17 cellular contexts compared by ENCODE assay signal in genomic region chr3:46664188-46664970, GRCh38. TPM values are rescaled to one million over a fixed set of nuclear protein-coding genes. Genes with fewer than 3 reads are reported as not detected.
A peak's percentile ranks its signal among the peaks of the same experiment; 100 is the strongest.
DNase-seq lines count a peak whose midpoint lies in the region; ATAC-seq and TF ChIP-seq lines count a peak whose summit lies in the region.
"Had no signal": no experiment of that assay in that cellular context is flagged by ENCODE, and none has a peak within 500 bp of the region (broad histone marks: within the 10 kb centered on the region; RNA-seq: fewer than 3 reads in every experiment).

No MANE protein-coding gene starts in this region.

- H3K9me3 ChIP-seq in SK-N-SH (no peaks in the 10 kb centered on the region), osteoblast (ENCODE audit: low read depth, low read length) (no peaks in the 10 kb centered on the region)
- H3K9me3 ChIP-seq: vagina had no signal

- peaks cover 2% of the 10 kb centered on the region for H3K27me3 Mint-ChIP-seq in brain
- no peaks in the 10 kb centered on the region for H3K27me3 Mint-ChIP-seq in activated naive CD4-positive, alpha-beta T cell treated with anti-CD3 and anti-CD28 coated beads for 36 hours (ENCODE audit: low read depth)

- H3K4me2 ChIP-seq in SK-N-SH: no peak overlapping the region
- no peak overlapping the region for H3K4me2 ChIP-seq in osteoblast (ENCODE audit: insufficient read depth, low read length)

- WGBS in SK-N-SH (ENCODE audit: low lambda C conversion rate): 51% methylated on average over 3 of the region's 6 CpGs

- DNase-seq in SK-N-SH: peak; percentile 4
- DNase-seq in osteoblast (ENCODE audit: insufficient read length, low spot score, missing footprints): peak; percentile 64
- no peak for DNase-seq in activated naive CD4-positive, alpha-beta T cell treated with anti-CD3 and anti-CD28 coated beads for 36 hours
- DNase-seq in DMS 273 (lab: John Stamatoyannopoulos, UW; ENCODE audit: unreplicated experiment): no peak
- DNase-seq: activated naive CD4-positive, alpha-beta T cell; brain microvascular endothelial cell; effector CD4-positive, alpha-beta T cell; NCI-H1436; NCI-H226 had no signal

- TF ChIP-seq RAD21 in SK-N-SH (IDR thresholded peaks at IDR 0.05; ENCODE audit: low read length): no peak

- H3K79me2 ChIP-seq in SK-N-SH (ENCODE audit: insufficient read depth): no peaks in the 10 kb centered on the region
- H3K79me2 ChIP-seq in osteoblast (ENCODE audit: insufficient read depth, low read length): no peaks in the 10 kb centered on the region

- no peaks in the 10 kb centered on the region for H3K9me3 Mint-ChIP-seq in brain
- no peaks in the 10 kb centered on the region for H3K9me3 Mint-ChIP-seq in activated naive CD4-positive, alpha-beta T cell treated with anti-CD3 and anti-CD28 coated beads for 36 hours
- H3K9me3 Mint-ChIP-seq: stimulated activated effector memory CD8-positive, alpha-beta T cell treated with anti-CD3 and anti-CD28 coated beads, Interleukin-12 subunit alpha, Interleukin-12 subunit beta, amount 100 ng/mL, for 72 hours had no signal

- no peaks in the 10 kb centered on the region for H3F3A ChIP-seq in SK-N-SH (replicated peaks; ENCODE audit: insufficient read depth)

- H3K36me3 Mint-ChIP-seq in brain: no peaks in the 10 kb centered on the region
- H3K36me3 Mint-ChIP-seq in activated naive CD4-positive, alpha-beta T cell treated with anti-CD3 and anti-CD28 coated beads for 36 hours (ENCODE audit: low read depth): no peaks in the 10 kb centered on the region
- H3K36me3 Mint-ChIP-seq: stimulated activated effector memory CD8-positive, alpha-beta T cell treated with anti-CD3 and anti-CD28 coated beads, Interleukin-12 subunit alpha, Interleukin-12 subunit beta, amount 100 ng/mL, for 72 hours had no signal

- H3K27ac ChIP-seq in SK-N-SH (ENCODE audit: low read depth in 2 of 2, low read length in 1 of 2): peak overlapping the region in 1 of 2 experiments; percentile 16; a peak in 1 of 4 replicates
- H3K27ac ChIP-seq in osteoblast (ENCODE audit: low read depth, low read length): no peak overlapping the region
- H3K27ac ChIP-seq: brain microvascular endothelial cell, vagina had no signal

- H3K27me3 ChIP-seq in SK-N-SH (ENCODE audit: insufficient read depth) (no peaks in the 10 kb centered on the region), osteoblast (ENCODE audit: insufficient read depth, low read length) (peaks cover 6% of the 10 kb centered on the region)
- H3K27me3 ChIP-seq: vagina had no signal

- POLR2A ChIA-PET in SK-N-SH (lab: Yijun Ruan, JAX): interaction anchor here (0.9 kb wide), 1 partner anchor 38 kb away, joined by 3 read pairs; no protein-coding TSS in a partner anchor

- H3K4me1 ChIP-seq in SK-N-SH (ENCODE audit: control insufficient read depth in 1 of 2, insufficient read depth in 2 of 2, low read depth in 1 of 2, low read length in 1 of 2) (peaks cover 0 to 70% of the 10 kb centered on the region in 2 experiments; a peak in 1 of 4 replicates), osteoblast (ENCODE audit: insufficient read depth, low read length) (peaks cover 7% of the 10 kb centered on the region)

- H3K9ac ChIP-seq in SK-N-SH: no peak overlapping the region

- H4K20me1 ChIP-seq in SK-N-SH (ENCODE audit: insufficient read depth) (no peaks in the 10 kb centered on the region), osteoblast (ENCODE audit: insufficient read depth, low read length) (no peaks in the 10 kb centered on the region)

- no peak overlapping the region for H3K4me3 ChIP-seq in SK-N-SH (ENCODE audit: low read depth in 2 of 2, low read length in 1 of 2)
- H3K4me3 ChIP-seq in osteoblast (ENCODE audit: insufficient read depth, low read length): no peak overlapping the region
- H3K4me3 ChIP-seq: vagina had no signal

- H3K27ac Mint-ChIP-seq in brain: peak overlapping the region in 3 of 5 experiments; percentile 59 to 97 (median 67)
- H3K27ac Mint-ChIP-seq in activated naive CD4-positive, alpha-beta T cell treated with anti-CD3 and anti-CD28 coated beads for 36 hours: no peak overlapping the region
- H3K27ac Mint-ChIP-seq: stimulated activated effector memory CD8-positive, alpha-beta T cell treated with anti-CD3 and anti-CD28 coated beads, Interleukin-12 subunit alpha, Interleukin-12 subunit beta, amount 100 ng/mL, for 72 hours had no signal

- no peak overlapping the region for H3K4me3 Mint-ChIP-seq in brain
- H3K4me3 Mint-ChIP-seq in activated naive CD4-positive, alpha-beta T cell treated with anti-CD3 and anti-CD28 coated beads for 36 hours: no peak overlapping the region
- H3K4me3 Mint-ChIP-seq: stimulated activated effector memory CD8-positive, alpha-beta T cell treated with anti-CD3 and anti-CD28 coated beads, Interleukin-12 subunit alpha, Interleukin-12 subunit beta, amount 100 ng/mL, for 72 hours had no signal

- H3K36me3 ChIP-seq in SK-N-SH (replicated peaks in 1 of 2; ENCODE audit: control insufficient read depth in 1 of 2, insufficient read depth in 2 of 2, low read length in 1 of 2) (no peaks in the 10 kb centered on the region), osteoblast (ENCODE audit: insufficient read depth, low read length) (no peaks in the 10 kb centered on the region)
- H3K36me3 ChIP-seq: brain microvascular endothelial cell, vagina had no signal

- H3K9me2 ChIP-seq in SK-N-SH: no peaks in the 10 kb centered on the region

- TF ChIP-seq CTCF in SK-N-SH (IDR thresholded peaks at IDR 0.05) (no peak), brain (conservative IDR thresholded peaks at IDR 0.05) (no peak), osteoblast (IDR thresholded peaks at IDR 0.05; ENCODE audit: extremely low read depth, low read depth, low read length) (no peak)

- no peak for TF ChIP-seq EP300 in SK-N-SH (IDR thresholded peaks at IDR 0.05; ENCODE audit: borderline replicate concordance in 1 of 2, low read depth in 1 of 2, low read length in 1 of 2)

- H3K4me1 Mint-ChIP-seq in brain: peaks cover 54% of the 10 kb centered on the region
- H3K4me1 Mint-ChIP-seq in activated naive CD4-positive, alpha-beta T cell treated with anti-CD3 and anti-CD28 coated beads for 36 hours (ENCODE audit: low read depth): no peaks in the 10 kb centered on the region
- H3K4me1 Mint-ChIP-seq: stimulated activated effector memory CD8-positive, alpha-beta T cell treated with anti-CD3 and anti-CD28 coated beads, Interleukin-12 subunit alpha, Interleukin-12 subunit beta, amount 100 ng/mL, for 72 hours had no signal

- ATAC-seq in SK-N-SH treated with all-trans-retinoic acid at 6 μM for 48 hours: no peak
- ATAC-seq: stimulated activated effector memory CD8-positive, alpha-beta T cell treated with anti-CD3 and anti-CD28 coated beads, Interleukin-12 subunit alpha, Interleukin-12 subunit beta, amount 100 ng/mL, for 72 hours had no signal

- intact Hi-C loops in activated naive CD4-positive, alpha-beta T cell treated with anti-CD3 and anti-CD28 coated beads for 36 hours (cut with micrococcal nuclease): no loop called here

- CTCF ChIA-PET in SK-N-SH (lab: Yijun Ruan, JAX): interaction anchor here (0.9 to 5.1 kb wide), 13 partner anchors 10 to 335 kb away, joined by 3 to 54 read pairs (median 6); partner anchors contain the start of genes ALS2CL and TMIE
- CTCF ChIA-PET in activated naive CD4-positive, alpha-beta T cell treated with anti-CD3 and anti-CD28 coated beads for 36 hours (lab: Charles Lee): interaction anchor here (1.4 kb wide), 1 partner anchor 35 kb away, joined by 4 read pairs; no protein-coding TSS in a partner anchor

- H2AFZ ChIP-seq in SK-N-SH (ENCODE audit: low read depth): no peak overlapping the region
- H2AFZ ChIP-seq in osteoblast (ENCODE audit: low read length): no peak overlapping the region

TF ChIP-seq in SK-N-SH, 30 proteins besides CTCF, POLR2A, EP300 and RAD21 (continues in another document):
- TF ChIP-seq JUND (IDR thresholded peaks at IDR 0.05): no peak
- TF ChIP-seq SIN3A (IDR thresholded peaks at IDR 0.05; ENCODE audit: borderline replicate concordance, low read depth, low read length): no peak
- no peak for TF ChIP-seq TEAD4 (IDR thresholded peaks at IDR 0.05; ENCODE audit: borderline replicate concordance, insufficient read depth)
- no peak for TF ChIP-seq YY1 (IDR thresholded peaks at IDR 0.05; ENCODE audit: low read depth)
- TF ChIP-seq SMC3 (IDR thresholded peaks at IDR 0.05; ENCODE audit: low read depth, low read length): no peak

TF ChIP-seq in SK-N-SH treated with all-trans-retinoic acid at 6 μM for 48 hours, 23 proteins besides CTCF, POLR2A, EP300 and RAD21 (continues in another document):
- no peak for TF ChIP-seq CSDC2 (CRISPR knock-in tag; IDR thresholded peaks at IDR 0.05)

RNA-seq across cellular contexts. Expression of gene ALS2CL, which starts 29.1 kb away (rescaled TPM):
- polyA plus RNA-seq in SK-N-SH (2012; rRNA removed): 0.18 and 0.58 TPM in 2 replicates
- polyA plus RNA-seq in SK-N-SH (2012; cell fraction: cytosol; rRNA removed): 0.03 and 0.10 TPM in 2 replicates
- 1.2 and 1.5 TPM in 2 replicates for polyA plus RNA-seq in SK-N-SH (2012; cell fraction: nucleus; rRNA removed)
- 0.39 TPM for polyA plus RNA-seq in brain (ENCODE audit: insufficient read depth, low read depth, low replicate concordance)
- 1.1 and 1.8 TPM in 2 replicates for total RNA-seq in osteoblast
- 1 to 10 TPM; 5.1 TPM for total RNA-seq in activated naive CD4-positive, alpha-beta T cell treated with anti-CD3 and anti-CD28 coated beads for 36 hours

RNA-seq across cellular contexts. Expression of gene TMIE, which starts 36.8 kb away (rescaled TPM):
- polyA plus RNA-seq in SK-N-SH (2012; rRNA removed) (0.03 and 0.10 TPM in 2 replicates), brain (ENCODE audit: insufficient read depth, low read depth, low replicate concordance) (2.1 TPM)
- polyA plus RNA-seq in SK-N-SH (2012; cell fraction: cytosol; rRNA removed): 0.05 TPM in 2 replicates
- polyA plus RNA-seq in SK-N-SH (2012; cell fraction: nucleus; rRNA removed): 0.04 and 0.06 TPM in 2 replicates
- under 0.01 TPM in 2 replicates for total RNA-seq in osteoblast
- 1 to 10 TPM; 1.2 to 1.5 TPM for total RNA-seq in activated naive CD4-positive, alpha-beta T cell treated with anti-CD3 and anti-CD28 coated beads for 36 hours
- total RNA-seq: A172 had no signal
- polyA plus RNA-seq: neural cell had no signal

RNA-seq across cellular contexts. Expression of gene FAM240A, which starts 52.1 kb away (rescaled TPM):
- polyA plus RNA-seq in SK-N-SH (2012; rRNA removed) (not detected in 2 replicates), brain (ENCODE audit: insufficient read depth, low read depth, low replicate concordance) (not detected)
- polyA plus RNA-seq in SK-N-SH (2012; cell fraction: cytosol; rRNA removed): not detected in 2 replicates
- polyA plus RNA-seq in SK-N-SH (2012; cell fraction: nucleus; rRNA removed): not detected in 2 replicates
- total RNA-seq in osteoblast: under 0.01 and 0.36 TPM in 2 replicates
- total RNA-seq in activated naive CD4-positive, alpha-beta T cell treated with anti-CD3 and anti-CD28 coated beads for 36 hours: not detected
- total RNA-seq: A172, lung microvascular endothelial cell, SK-MEL-5, vagina had no signal
- polyA plus RNA-seq: neural cell had no signal

RNA-seq across cellular contexts. Expression of gene PRSS50, which starts 53.3 kb away (rescaled TPM):
- polyA plus RNA-seq in SK-N-SH (2012; rRNA removed) (not detected in 2 replicates), brain (ENCODE audit: insufficient read depth, low read depth, low replicate concordance) (not detected)
- polyA plus RNA-seq in SK-N-SH (2012; cell fraction: cytosol; rRNA removed): 0.01 TPM in 1 of 2 replicates, not detected in the other
- polyA plus RNA-seq in SK-N-SH (2012; cell fraction: nucleus; rRNA removed): 0.18 and 0.32 TPM in 2 replicates
- total RNA-seq in osteoblast: not detected in 2 replicates
- total RNA-seq in activated naive CD4-positive, alpha-beta T cell treated with anti-CD3 and anti-CD28 coated beads for 36 hours: not detected
- total RNA-seq: A172, lung microvascular endothelial cell, SK-MEL-5, vagina had no signal
- polyA plus RNA-seq: neural cell had no signal

Comparison
In these comparisons a context has a peak if more than half of its experiments do, and no peak if none do; other contexts are left out.
1. DNase-seq: peak in SK-N-SH (single experiment) and osteoblast (single experiment); none in activated naive CD4-positive, alpha-beta T cell treated with anti-CD3 and anti-CD28 coated beads for 36 hours (single experiment) and DMS 273 (single experiment).